ENCODE assay signal across 9 cellular contexts in the genomic region with DNA sequence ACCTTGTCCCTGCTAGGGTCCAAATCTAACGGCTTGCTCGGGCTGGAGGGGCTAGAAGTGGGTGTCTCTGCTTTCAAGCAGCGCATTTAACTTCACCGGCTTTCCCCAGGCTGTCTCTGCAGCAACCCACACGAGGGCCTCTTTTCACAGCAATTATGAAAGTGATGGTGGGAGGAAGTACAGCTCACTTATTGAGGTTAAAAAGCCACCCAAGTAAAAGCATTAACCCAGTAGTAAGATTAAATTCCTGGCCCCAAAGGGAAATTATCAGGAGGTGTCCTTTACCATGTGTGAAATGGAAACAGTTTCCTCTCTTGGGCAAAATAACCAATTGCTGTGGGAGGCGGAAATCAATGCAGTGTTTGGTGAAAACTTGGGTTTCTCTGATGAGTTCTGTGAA.
DNase-seq lines count a peak whose midpoint lies in the region; ATAC-seq lines count a peak whose summit lies in the region.
"Had no signal": no experiment of that assay in that cellular context is flagged by ENCODE, and none has a peak within 500 bp of the region (broad histone marks: within the 10 kb centered on the region; RNA-seq: fewer than 3 reads in every experiment).

No MANE protein-coding gene starts in this region.

- H3K4me3 ChIP-seq in HAP-1 = no peak overlapping the region
- H3K4me3 ChIP-seq: thoracic aorta had no signal

- in situ Hi-C loops in HAP-1 (cut with MboI; ENCODE audit: low sequenced_read_pairs) = no loop called here

- ATAC-seq in GM19035 (IDR thresholded peaks at IDR 0.05; ENCODE audit: unreplicated experiment) = peak; percentile 87
- ATAC-seq in HG03175 (IDR thresholded peaks at IDR 0.05; ENCODE audit: unreplicated experiment) = peak; percentile 71
- ATAC-seq in GM19455 (IDR thresholded peaks at IDR 0.05; ENCODE audit: unreplicated experiment) = no peak

- no peaks in the 10 kb centered on the region for H3K9me3 ChIP-seq in HAP-1
- H3K9me3 ChIP-seq: thoracic aorta had no signal

- no peaks in the 10 kb centered on the region for H3K27me3 ChIP-seq in HAP-1 (ENCODE audit: low read depth)

- no peaks in the 10 kb centered on the region for H3K36me3 ChIP-seq in HAP-1 (replicated peaks)
- H3K36me3 ChIP-seq: thoracic aorta had no signal

- DNase-seq in activated T-helper 9 cell treated with anti-CD3 and anti-CD28 coated beads, Interleukin-2, amount 50 U/mL, for 16 hours (ENCODE audit: low read depth) = peak; percentile 6
- peak in 2 of 3 donors; percentile 19 to 49 for DNase-seq in stimulated activated CD4-positive, alpha-beta T cell treated with anti-CD3 and anti-CD28 coated beads, Interleukin-12 subunit alpha, Interleukin-12 subunit beta, amount 100 ng/mL, for 48 hours (ENCODE audit: low read depth in 2 of 3, low spot score in 1 of 3)
- DNase-seq in ecto neural progenitor cell (ENCODE audit: low spot score) (no peak), HAP-1 (ENCODE audit: low spot score in 2 of 2) (no peak), NCI-H1092 (lab: John Stamatoyannopoulos, UW) (no peak)

- peaks cover 8% of the 10 kb centered on the region for H3K4me1 ChIP-seq in HAP-1

Comparison
In these comparisons a context has a peak if more than half of its experiments do, and no peak if none do; other contexts are left out.
1. DNase-seq: peak in activated T-helper 9 cell treated with anti-CD3 and anti-CD28 coated beads, Interleukin-2, amount 50 U/mL, for 16 hours (single experiment) and stimulated activated CD4-positive, alpha-beta T cell treated with anti-CD3 and anti-CD28 coated beads, Interleukin-12 subunit alpha, Interleukin-12 subunit beta, amount 100 ng/mL, for 48 hours (2 of 3); none in ecto neural progenitor cell (single experiment), HAP-1 (0 of 2) and NCI-H1092 (single experiment).